1 cellular context compared by ENCODE assay signal in genomic region chr3:11642455-11643162, GRCh38.
TF ChIP-seq lines count a peak whose summit lies in the region.

No MANE protein-coding gene starts in this region.

TF ChIP-seq in IMR-90, 13 proteins besides CTCF, POLR2A, EP300 and RAD21:
- peak; percentile 59; the same call in 1 of the 2 replicates for TF ChIP-seq MAZ (IDR thresholded peaks at IDR 0.05; ENCODE audit: borderline replicate concordance, low read depth, low read length)
- TF ChIP-seq SMC3 (IDR thresholded peaks at IDR 0.05; ENCODE audit: low read depth, low read length): no peak; the same call in 1 of the 2 replicates
- peak; percentile 39; the same call in 1 of the 2 replicates for TF ChIP-seq MXI1 (IDR thresholded peaks at IDR 0.05; ENCODE audit: borderline replicate concordance, low read depth, low read length)
- TF ChIP-seq FOS (IDR thresholded peaks at IDR 0.05; ENCODE audit: low read depth, low read length): no peak
- TF ChIP-seq CEBPB (IDR thresholded peaks at IDR 0.05; ENCODE audit: low read depth, low read length): peak; percentile 92
- TF ChIP-seq RFX5 (IDR thresholded peaks at IDR 0.05; ENCODE audit: low read depth, low read length): no peak
- TF ChIP-seq RCOR1 (IDR thresholded peaks at IDR 0.05; ENCODE audit: insufficient replicate concordance, low read length): no peak
TF ChIP-seq in IMR-90: peak in this region for 3.
